Comparison of ENCODE assay signal across 10 cellular contexts in genomic region chr2:30217644-30218361, GRCh38. TPM values are rescaled to one million over a fixed set of nuclear protein-coding genes. Genes with fewer than 3 reads are reported as not detected.
DNase-seq lines count a peak whose midpoint lies in the region; ATAC-seq, FAIRE-seq and TF ChIP-seq lines count a peak whose summit lies in the region.
"Had no signal": no experiment of that assay in that cellular context is flagged by ENCODE, and none has a peak within 500 bp of the region (broad histone marks: within the 10 kb centered on the region; RNA-seq: fewer than 3 reads in every experiment).

No MANE protein-coding gene starts in this region.

- H4K20me1 ChIP-seq in GM12878 (ENCODE audit: control insufficient read depth, insufficient read depth): no peaks in the 10 kb centered on the region

- peak overlapping the region; percentile 70 for H3K4me2 ChIP-seq in GM12878 (ENCODE audit: control insufficient read depth, insufficient read depth)

- TF ChIP-seq POLR2A in GM12878 (IDR thresholded peaks at IDR 0.05; ENCODE audit: low read depth, low read length): no peak

- CTCF ChIA-PET in GM12878 (lab: Yijun Ruan, JAX): interaction anchor here (1.2 to 3.7 kb wide), 13 partner anchors 9 to 494 kb away, joined by 3 to 40 read pairs (median 7); partner anchors contain the start of gene LCLAT1

- TF ChIP-seq EP300 in GM12878 (IDR thresholded peaks at IDR 0.05; ENCODE audit: borderline replicate concordance in 1 of 2, control insufficient read depth in 1 of 2, low read depth in 2 of 2, low read length in 2 of 2): no peak

- BruUV-seq in GM12878 (replicated peaks; lab: Mats Ljungman, UMichigan): no TSS peak

- H3K27ac ChIP-seq in GM12878 (ENCODE audit: control insufficient read depth, insufficient read depth): no peak overlapping the region

- WGBS in GM12878 (ENCODE audit: insufficient coverage, insufficient replicate concordance, low lambda C conversion rate, missing lambda C conversion rate): 54% methylated on average over 11 of the region's 11 CpGs

- TF ChIP-seq CTCF in GM12878 (IDR thresholded peaks at IDR 0.05 in 2 of 3, conservative IDR thresholded peaks at IDR 0.05 in 1 of 3; ENCODE audit: control insufficient read depth in 2 of 3, extremely low read depth in 1 of 3, insufficient read depth in 1 of 3, low read depth in 3 of 3, low read length in 3 of 3): no peak

- intact Hi-C loops in GM12878 (cut with micrococcal nuclease; ENCODE audit: unreplicated experiment): no loop called here

- peak; percentile 94 for DNase-seq in DMS53 (lab: John Stamatoyannopoulos, UW)
- peak; percentile 84 for DNase-seq in NCI-H1417 treated with DMSO at 0.1 percent for 48 hours (lab: John Stamatoyannopoulos, UW)
- DNase-seq in GM12878 (ENCODE audit: low read depth, low spot score): peak; percentile 48
- DNase-seq in mucosa of gallbladder (ENCODE audit: low spot score): peak; percentile 93
- no peak for DNase-seq in cerebellum (ENCODE audit: low spot score)
- DNase-seq in HK-2 (ENCODE audit: unreplicated experiment): no peak
- no peak for DNase-seq in amniotic stem cell (lab: John Stamatoyannopoulos, UW)
- no peak for DNase-seq in GM03348 (ENCODE audit: low spot score)
- DNase-seq: GDM1; stimulated activated naive CD4-positive, alpha-beta T cell had no signal

- FAIRE-seq in GM12878 (lab: Jason Lieb, UNC): peak; percentile 27

- H3K9ac ChIP-seq in GM12878 (ENCODE audit: control insufficient read depth, insufficient read depth, low read length): no peak overlapping the region

- peak; percentile 87 for ATAC-seq in GM12878

- peaks cover 10% of the 10 kb centered on the region for H3K4me1 ChIP-seq in GM12878 (ENCODE audit: control insufficient read depth, insufficient read depth, low read length)

- in situ Hi-C loops in GM12878 (cut with MboI): no loop called here

- H3K36me3 ChIP-seq in GM12878 (ENCODE audit: control insufficient read depth in 2 of 2, insufficient read depth in 2 of 2, low read length in 1 of 2): no peaks in the 10 kb centered on the region

- no peaks in the 10 kb centered on the region for H3K9me3 ChIP-seq in GM12878 (replicated peaks; ENCODE audit: control insufficient read depth, insufficient read depth, low read length)

- SMC1A ChIA-PET in GM12878 (lab: Charles Lee; ENCODE audit: uncharacterized antibody, unreplicated experiment): interaction anchor here (0.7 to 25.4 kb wide), 19 partner anchors 9 to 494 kb away, joined by 3 to 444 read pairs (median 3); no protein-coding TSS in a partner anchor

- no peaks in the 10 kb centered on the region for H3K79me2 ChIP-seq in GM12878 (ENCODE audit: control insufficient read depth, insufficient read depth, low read length)

- H3K27me3 ChIP-seq in GM12878 (replicated peaks in 1 of 2; ENCODE audit: control insufficient read depth in 2 of 2, insufficient read depth in 2 of 2, low read length in 1 of 2): no peaks in the 10 kb centered on the region

- peak overlapping the region; percentile 49 for H2AFZ ChIP-seq in GM12878 (ENCODE audit: control insufficient read depth, low read depth, low read length)

- POLR2A ChIA-PET in GM12878 (lab: Charles Lee): interaction anchor here (0.8 to 3.3 kb wide), 8 partner anchors 9 to 287 kb away, joined by 3 to 25 read pairs (median 4); partner anchors contain the start of gene LBH

- RAD21 ChIA-PET in GM12878 (lab: Charles Lee; ENCODE audit: unreplicated experiment): interaction anchor here (0.9 to 3.7 kb wide), 13 partner anchors 8 to 494 kb away, joined by 3 to 49 read pairs (median 6); partner anchors contain the start of gene LBH

- no peak for TF ChIP-seq RAD21 in GM12878 (IDR thresholded peaks at IDR 0.05; ENCODE audit: insufficient read depth, low read depth, low read length)

- no peak overlapping the region for H3K4me3 ChIP-seq in GM12878

TF ChIP-seq in GM12878, 131 proteins besides CTCF, POLR2A, EP300 and RAD21 (continues in another document):
- 0 out of 2 replicates have a peak, but pooled peaks have one; percentile 3 for TF ChIP-seq ZBTB40 (IDR thresholded peaks at IDR 0.05; ENCODE audit: borderline replicate concordance)
- TF ChIP-seq GATAD2B (conservative IDR thresholded peaks at IDR 0.05; ENCODE audit: low read depth): peak; percentile 98
- peak; percentile 87 for TF ChIP-seq CHD2 (IDR thresholded peaks at IDR 0.05; ENCODE audit: borderline replicate concordance, low read depth, low read length)
- no peak for TF ChIP-seq NRF1 (conservative IDR thresholded peaks at IDR 0.05; ENCODE audit: low read depth, low read length)
- 0 out of 2 replicates have a peak, but pooled peaks have one; percentile 23 for TF ChIP-seq MTA2 (IDR thresholded peaks at IDR 0.05; ENCODE audit: low read depth)
- TF ChIP-seq ZNF24 (IDR thresholded peaks at IDR 0.05): peak; percentile 35; the same call in 1 of the 2 replicates
- peak; percentile 37 for TF ChIP-seq BCL3 (IDR thresholded peaks at IDR 0.05; ENCODE audit: borderline replicate concordance, insufficient read depth, low read depth, low read length, poor library complexity, severe bottlenecking)
- TF ChIP-seq NKRF (conservative IDR thresholded peaks at IDR 0.05): no peak

RNA-seq across cellular contexts. Expression of gene LBH, which starts 13.5 kb away (rescaled TPM):
- total RNA-seq in GM12878 (2013; cell fraction: nucleolus; rRNA removed): 56.4 and 60.7 TPM in 2 replicates
- total RNA-seq in GM12878 (2014; rRNA removed) (75.9 and 78.2 TPM in 2 replicates), GM12878 (2014; rRNA removed; fragmentation: Illumina TruSeq; extraction: Trizol) (31.7 and 34.8 TPM in 2 replicates), GM12878 (2021) (45.5 and 48.5 TPM in 2 replicates), mucosa of gallbladder (114 TPM), cerebellum (71.4 TPM)
- 22.4 TPM for polyA plus RNA-seq in GM12878 (2011; ENCODE audit: low read depth)
- polyA plus RNA-seq in GM12878 (2011; rRNA removed) (122 and 133 TPM in 2 replicates), GM12878 (2014; fragmentation: Illumina TruSeq; extraction: Trizol) (35.3 and 36.6 TPM in 2 replicates), GM12878 (2014; fragmentation: Nextera tagmentation; extraction: Ambion mirVana) (10 to 100 TPM in 1 of 2 experiments, 1 to 10 TPM in 1; 9.3 to 26.5 TPM), GM12878 (2014; rRNA removed) (55.9 and 79.2 TPM in 2 replicates), GM12878 (2016; fragmentation: Nextera tagmentation; extraction: Ambion mirVana) (10 to 100 TPM; 11.1 to 11.9 TPM)
- 167 and 195 TPM in 2 replicates for polyA plus RNA-seq in GM12878 (2011; cell fraction: cytosol; rRNA removed)
- 61.3 and 63.9 TPM in 2 replicates for polyA plus RNA-seq in GM12878 (2011; cell fraction: nucleus; rRNA removed)
- polyA plus RNA-seq in GM12878 (2012): 33.1 and 35.0 TPM in 2 replicates
- 166 and 214 TPM in 2 replicates for polyA minus RNA-seq in GM12878 (2011; rRNA and poly(A)+ RNA removed)
- polyA minus RNA-seq in GM12878 (2011; cell fraction: cytosol; rRNA and poly(A)+ RNA removed): 58.0 and 63.5 TPM in 2 replicates
- 125 and 186 TPM in 2 replicates for polyA minus RNA-seq in GM12878 (2011; cell fraction: nucleus; rRNA and poly(A)+ RNA removed)

Comparison
In these comparisons a context has a peak if more than half of its experiments do, and no peak if none do; other contexts are left out.
1. DNase-seq: peak in DMS53 (single experiment), NCI-H1417 treated with DMSO at 0.1 percent for 48 hours (single experiment), GM12878 (single experiment) and mucosa of gallbladder (single experiment); none in cerebellum (single experiment), HK-2 (single experiment), amniotic stem cell (single experiment) and GM03348 (single experiment).